In genomic region chr11:48101958-48102357, GRCh38 we compare ENCODE assay signal across 1 cellular context.
TF ChIP-seq lines count a peak whose summit lies in the region.

No MANE protein-coding gene starts in this region.

TF ChIP-seq in HepG2, 621 proteins besides CTCF, POLR2A, EP300 and RAD21 (continued from another document):
- TF ChIP-seq ZNF652 (CRISPR knock-in tag; IDR thresholded peaks at IDR 0.05; ENCODE audit: borderline replicate concordance, low read depth) (peak; percentile 43; the same call in 1 of the 2 replicates), CEBPG (CRISPR knock-in tag; IDR thresholded peaks at IDR 0.05) (0 out of 2 replicates have a peak, but pooled peaks have one; percentile 23), SAP130 (CRISPR knock-in tag; IDR thresholded peaks at IDR 0.05; ENCODE audit: low read depth) (peak; percentile 35; the same call in 1 of the 2 replicates), ERF (CRISPR knock-in tag; IDR thresholded peaks at IDR 0.05) (0 out of 2 replicates have a peak, but pooled peaks have one; percentile 1), ZNF136 (CRISPR knock-in tag; IDR thresholded peaks at IDR 0.05; ENCODE audit: low read depth) (no peak), SOX5 (CRISPR knock-in tag; IDR thresholded peaks at IDR 0.05; ENCODE audit: borderline replicate concordance) (peak; percentile 55), IRX3 (CRISPR knock-in tag; IDR thresholded peaks at IDR 0.05; ENCODE audit: borderline replicate concordance, low read depth) (no peak), POLR2G (IDR thresholded peaks at IDR 0.05; ENCODE audit: low read depth, low read length) (no peak), CREB1 (IDR thresholded peaks at IDR 0.05) (no peak), CREB1 (CRISPR knock-in tag; IDR thresholded peaks at IDR 0.05) (no peak), ARID5B (CRISPR knock-in tag; IDR thresholded peaks at IDR 0.05) (peak; percentile 40; the same call in 1 of the 2 replicates), FOXA3 (CRISPR knock-in tag; IDR thresholded peaks at IDR 0.05) (peak; percentile 44), NR2F6 (IDR thresholded peaks at IDR 0.05) (no peak), NR2F6 (CRISPR knock-in tag; IDR thresholded peaks at IDR 0.05) (0 out of 2 replicates have a peak, but pooled peaks have one; percentile 14), CSRNP1 (CRISPR knock-in tag; IDR thresholded peaks at IDR 0.05) (no peak), HNF4G (IDR thresholded peaks at IDR 0.05; ENCODE audit: borderline replicate concordance, low read depth, low read length) (peak; percentile 29; the same call in 1 of the 2 replicates), HNF4G (CRISPR knock-in tag; IDR thresholded peaks at IDR 0.05; ENCODE audit: borderline replicate concordance, low read depth) (no peak), ZNF101 (CRISPR knock-in tag; IDR thresholded peaks at IDR 0.05; ENCODE audit: borderline replicate concordance, low read depth) (no peak)
